Comparison of ENCODE assay signal across 9 cellular contexts in the genomic region with DNA sequence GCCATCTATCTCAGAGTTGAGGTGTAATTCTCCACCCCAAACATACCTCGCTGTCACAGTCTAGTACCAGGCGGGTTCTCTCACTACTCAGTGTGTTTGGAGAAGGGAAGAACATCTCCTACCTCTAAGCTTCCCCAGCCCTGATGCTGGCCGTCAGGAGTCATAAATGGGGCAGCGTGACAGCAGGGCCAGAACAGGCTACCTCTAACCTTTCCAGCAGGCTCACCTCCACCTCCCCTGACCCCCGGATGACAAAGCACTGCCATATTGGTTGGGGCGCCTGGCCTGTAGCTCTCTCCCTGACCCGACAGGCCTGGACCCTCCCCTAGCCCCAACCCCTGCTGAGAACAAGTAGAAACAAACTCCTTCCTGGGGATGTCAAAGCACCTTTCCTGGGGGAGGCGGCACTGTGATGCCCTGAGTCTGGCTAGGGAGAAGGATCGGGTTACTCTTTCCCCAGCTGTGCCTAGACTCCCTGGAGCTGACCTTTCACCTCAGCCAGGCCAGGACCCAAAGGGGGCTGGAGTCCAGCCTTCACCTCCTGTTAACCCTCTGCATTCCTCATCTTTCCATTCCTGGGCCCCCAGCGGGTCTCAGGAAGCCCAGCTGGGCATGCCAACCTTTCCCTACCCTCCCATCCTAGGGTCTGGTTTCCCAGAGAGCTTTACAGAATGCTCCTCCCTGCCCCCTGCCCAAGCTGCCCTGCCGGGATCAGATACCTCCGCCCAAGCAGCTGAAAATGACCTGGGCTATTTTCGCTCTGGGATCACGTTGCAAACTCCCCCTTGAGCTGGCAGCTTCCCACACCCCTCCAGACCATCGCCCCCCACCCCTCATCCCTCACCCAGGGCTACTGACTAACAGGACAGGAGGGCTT. TPM values are rescaled to one million over a fixed set of nuclear protein-coding genes. Genes with fewer than 3 reads are reported as not detected.
DNase-seq lines count a peak whose midpoint lies in the region; ATAC-seq and TF ChIP-seq lines count a peak whose summit lies in the region.
"Had no signal": no experiment of that assay in that cellular context is flagged by ENCODE, and none has a peak within 500 bp of the region (broad histone marks: within the 10 kb centered on the region; RNA-seq: fewer than 3 reads in every experiment).

No MANE protein-coding gene starts in this region.

- no peaks in the 10 kb centered on the region for H3K27me3 ChIP-seq in CD4-positive, alpha-beta memory T cell (ENCODE audit: insufficient read depth, low read length)
- H3K27me3 ChIP-seq in RWPE2 (ENCODE audit: insufficient read depth, poor library complexity, severe bottlenecking), result no peaks in the 10 kb centered on the region
- H3K27me3 ChIP-seq in esophagus squamous epithelium, result no peaks in the 10 kb centered on the region
- H3K27me3 ChIP-seq in ovary, result no peaks in the 10 kb centered on the region

- intact Hi-C loops in CD4-positive, alpha-beta memory T cell (cut with micrococcal nuclease), result loop anchor here (5.0 kb wide), 1 partner anchor 42 kb away; no protein-coding TSS in a partner anchor
- intact Hi-C loops in esophagus squamous epithelium (cut with DNase I) (no loop called here), ovary (cut with DNase I) (loop anchor here in 2 of 4 donors (5.0 to 10.0 kb wide), 2 partner anchors 33 to 45 kb away; a partner anchor contains a TSS), posterior cingulate gyrus (cut with DNase I) (no loop called here)

- H3K27ac Mint-ChIP-seq in CD4-positive, alpha-beta memory T cell, result peak overlapping the region; percentile 71 to 92 (median 86)

- H3K4me1 Mint-ChIP-seq in CD4-positive, alpha-beta memory T cell, result peaks cover 15 to 50% (median 28%) of the 10 kb centered on the region in 4 donors

- H3K4me1 ChIP-seq in CD4-positive, alpha-beta memory T cell (ENCODE audit: insufficient read depth, low read length), result peaks cover 20% of the 10 kb centered on the region
- H3K4me1 ChIP-seq in RWPE2 (ENCODE audit: insufficient read depth, poor library complexity, severe bottlenecking), result peaks cover 52% of the 10 kb centered on the region
- peaks cover 85 to 100% (median 89%) of the 10 kb centered on the region in 3 donors for H3K4me1 ChIP-seq in esophagus squamous epithelium
- H3K4me1 ChIP-seq in ovary (ENCODE audit: insufficient read depth), result peaks cover 72% of the 10 kb centered on the region

- H3K9me3 ChIP-seq in CD4-positive, alpha-beta memory T cell (ENCODE audit: control insufficient read depth in 1 of 2, low read length in 2 of 2), result no peaks in the 10 kb centered on the region
- no peaks in the 10 kb centered on the region for H3K9me3 ChIP-seq in RWPE2 (ENCODE audit: severe bottlenecking)
- no peaks in the 10 kb centered on the region for H3K9me3 ChIP-seq in esophagus squamous epithelium
- H3K9me3 ChIP-seq in ovary, result no peaks in the 10 kb centered on the region

- no peaks in the 10 kb centered on the region for H3K36me3 Mint-ChIP-seq in CD4-positive, alpha-beta memory T cell

- no peak overlapping the region for H3K4me3 ChIP-seq in CD4-positive, alpha-beta memory T cell (ENCODE audit: low read length in 2 of 2)
- no peak overlapping the region for H3K4me3 ChIP-seq in RWPE2 (ENCODE audit: severe bottlenecking)
- no peak overlapping the region for H3K4me3 ChIP-seq in esophagus squamous epithelium
- no peak overlapping the region for H3K4me3 ChIP-seq in ovary

- H3K27ac ChIP-seq in CD4-positive, alpha-beta memory T cell (ENCODE audit: low read depth, low read length), result peak overlapping the region; percentile 60
- H3K27ac ChIP-seq in RWPE2 (ENCODE audit: poor library complexity, severe bottlenecking), result peak overlapping the region; percentile 88
- H3K27ac ChIP-seq in esophagus squamous epithelium, result peak overlapping the region; percentile 89 to 97 (median 96)
- peak overlapping the region; percentile 50 to 89 for H3K27ac ChIP-seq in ovary

- POLR2A ChIA-PET in CD4-positive, alpha-beta memory T cell (lab: Charles Lee; ENCODE audit: partially characterized antibody), result interaction anchor here (1.2 to 3.0 kb wide), 8 partner anchors 14 to 93 kb away, joined by 4 to 20 read pairs (median 10); a partner anchor contains a TSS
- POLR2A ChIA-PET in HEK293T (lab: Yijun Ruan, JAX), result interaction anchor here (1.1 kb wide), 1 partner anchor 34 kb away, joined by 3 read pairs; a partner anchor contains a TSS

- H3K36me3 ChIP-seq in CD4-positive, alpha-beta memory T cell (ENCODE audit: insufficient read depth, low read length), result no peaks in the 10 kb centered on the region
- H3K36me3 ChIP-seq in RWPE2 (ENCODE audit: low read depth), result peaks cover 10% of the 10 kb centered on the region
- H3K36me3 ChIP-seq in esophagus squamous epithelium, result peaks cover 0 to 12% (median 0%) of the 10 kb centered on the region in 3 donors
- no peaks in the 10 kb centered on the region for H3K36me3 ChIP-seq in ovary

- ATAC-seq in RWPE2 (ENCODE audit: low read depth), result no peak

- peak in 1 of 5 donors; percentile 9 for DNase-seq in CD4-positive, alpha-beta memory T cell
- DNase-seq in RWPE2 (ENCODE audit: low spot score) (no peak), esophagus squamous epithelium (lab: John Stamatoyannopoulos, UW) (no peak), ovary (peak in 4 of 5 donors; percentile 43 to 63 (median 49)), posterior cingulate gyrus (no peak), HEK293T (ENCODE audit: extremely low spot score) (no peak), NCI-H1417 (lab: John Stamatoyannopoulos, UW) (no peak)
- DNase-seq in stimulated activated CD4-positive, alpha-beta T cell treated with anti-CD3 and anti-CD28 coated beads, Interleukin-15, amount 100 ng/mL, for 24 hours, result no peak
- DNase-seq: activated gamma-delta T cell had no signal

- TF ChIP-seq CTCF in RWPE2 (IDR thresholded peaks at IDR 0.05; ENCODE audit: poor library complexity, severe bottlenecking), result no peak
- TF ChIP-seq CTCF in esophagus squamous epithelium (IDR thresholded peaks at IDR 0.05), result no peak
- TF ChIP-seq CTCF in ovary (IDR thresholded peaks at IDR 0.05), result no peak

- H3K27me3 Mint-ChIP-seq in CD4-positive, alpha-beta memory T cell, result no peaks in the 10 kb centered on the region

- CTCF ChIA-PET in CD4-positive, alpha-beta memory T cell (lab: Charles Lee; ENCODE audit: partially characterized antibody), result interaction anchor here (0.8 to 9.7 kb wide), 18 partner anchors 9 to 167 kb away, joined by 3 to 93 read pairs (median 4); a partner anchor contains a TSS
- CTCF ChIA-PET in HEK293T (lab: Yijun Ruan, JAX), result interaction anchor here (0.8 to 7.0 kb wide), 7 partner anchors 14 to 99 kb away, joined by 3 to 50 read pairs (median 3); no protein-coding TSS in a partner anchor

- 51 to 65% methylated on average over 10 of the region's 15 CpGs for WGBS in esophagus squamous epithelium, 2 donors
- 43 to 47% (median 47%) methylated on average over 15 of the region's 15 CpGs for WGBS in ovary, 3 donors

- no peak for TF ChIP-seq EP300 in ovary (IDR thresholded peaks at IDR 0.05)

- no peaks in the 10 kb centered on the region for H3K9me3 Mint-ChIP-seq in CD4-positive, alpha-beta memory T cell

- H3K4me3 Mint-ChIP-seq in CD4-positive, alpha-beta memory T cell, result peak overlapping the region; percentile 60 to 92 (median 82)

- TF ChIP-seq POLR2A in esophagus squamous epithelium (IDR thresholded peaks at IDR 0.05) (no peak), ovary (IDR thresholded peaks at IDR 0.05) (no peak)

TF ChIP-seq in HEK293T, 16 proteins besides CTCF, POLR2A, EP300 and RAD21:
- TF ChIP-seq FOXM1 (IDR thresholded peaks at IDR 0.05; ENCODE audit: borderline replicate concordance) (no peak), HDGF (IDR thresholded peaks at IDR 0.05; ENCODE audit: borderline replicate concordance) (no peak), CTBP1 (IDR thresholded peaks at IDR 0.05; ENCODE audit: borderline replicate concordance) (no peak), BHLHE40 (IDR thresholded peaks at IDR 0.05; ENCODE audit: borderline replicate concordance) (no peak), SP1 (IDR thresholded peaks at IDR 0.05) (no peak), L3MBTL2 (conservative IDR thresholded peaks at IDR 0.05) (no peak), FOXA1 (IDR thresholded peaks at IDR 0.05) (no peak), LEF1 (IDR thresholded peaks at IDR 0.05; ENCODE audit: borderline replicate concordance) (no peak), ELF4 (IDR thresholded peaks at IDR 0.05) (no peak), NFRKB (IDR thresholded peaks at IDR 0.05) (no peak), TARDBP (IDR thresholded peaks at IDR 0.05) (no peak), ZNF384 (IDR thresholded peaks at IDR 0.05) (no peak), ARNT (IDR thresholded peaks at IDR 0.05) (no peak), FOXK2 (IDR thresholded peaks at IDR 0.05) (no peak), SUZ12 (IDR thresholded peaks at IDR 0.05) (no peak)
- TF ChIP-seq, protein P1, sequence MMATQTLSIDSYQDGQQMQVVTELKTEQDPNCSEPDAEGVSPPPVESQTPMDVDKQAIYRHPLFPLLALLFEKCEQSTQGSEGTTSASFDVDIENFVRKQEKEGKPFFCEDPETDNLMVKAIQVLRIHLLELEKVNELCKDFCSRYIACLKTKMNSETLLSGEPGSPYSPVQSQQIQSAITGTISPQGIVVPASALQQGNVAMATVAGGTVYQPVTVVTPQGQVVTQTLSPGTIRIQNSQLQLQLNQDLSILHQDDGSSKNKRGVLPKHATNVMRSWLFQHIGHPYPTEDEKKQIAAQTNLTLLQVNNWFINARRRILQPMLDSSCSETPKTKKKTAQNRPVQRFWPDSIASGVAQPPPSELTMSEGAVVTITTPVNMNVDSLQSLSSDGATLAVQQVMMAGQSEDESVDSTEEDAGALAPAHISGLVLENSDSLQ (IDR thresholded peaks at IDR 0.05), result no peak

RNA-seq across cellular contexts. Expression of a gene that starts 34.2 kb away (rescaled TPM):
- total RNA-seq in CD4-positive, alpha-beta memory T cell, result 10 to 100 TPM; 18.4 to 19.2 TPM
- polyA plus RNA-seq in CD4-positive, alpha-beta memory T cell, result 1 to 10 TPM in 1 of 2 donors, under 1 TPM in 1; 0.02 to 1.7 TPM
- total RNA-seq in esophagus squamous epithelium, result 100 to 1,000 TPM in 1 of 4 donors, 10 to 100 TPM in 3; 22.2 to 112 (median 30.6) TPM
- 100 to 1,000 TPM in 3 of 7 donors, 10 to 100 TPM in 4; 11.3 to 159 (median 91.2) TPM for total RNA-seq in ovary
- 10 to 100 TPM; 11.2 to 33.2 TPM for polyA plus RNA-seq in ovary

Comparison
In these comparisons a context has a peak if more than half of its experiments do, and no peak if none do; other contexts are left out.
1. DNase-seq: peak in ovary (4 of 5); none in RWPE2 (single experiment), esophagus squamous epithelium (single experiment), posterior cingulate gyrus (0 of 10), HEK293T (single experiment), NCI-H1417 (0 of 3) and stimulated activated CD4-positive, alpha-beta T cell treated with anti-CD3 and anti-CD28 coated beads, Interleukin-15, amount 100 ng/mL, for 24 hours (single experiment).
2. Peak in every context shown above with its lines, with median percentiles within 50 percentile points of each other: H3K27ac ChIP-seq.